9 cellular contexts compared by ENCODE assay signal in the genomic region with DNA sequence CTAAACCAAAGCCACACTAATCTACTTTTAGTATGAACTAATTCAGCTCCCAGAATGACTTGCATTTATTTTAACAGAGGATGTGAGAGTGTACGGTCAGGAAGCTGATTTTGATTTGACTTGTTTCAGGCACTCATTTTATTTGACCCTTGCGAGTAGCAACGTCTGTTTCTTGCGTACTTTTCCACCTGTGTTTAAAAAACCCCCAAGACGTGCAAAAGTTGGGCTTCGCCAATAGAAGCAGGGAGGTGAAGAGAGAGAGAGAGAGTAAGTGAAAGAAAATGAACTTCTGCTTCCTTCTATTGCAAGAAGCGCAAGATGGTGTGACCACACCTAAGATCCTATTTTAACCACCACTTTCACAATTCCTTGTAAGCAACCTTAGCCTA. TPM values are rescaled to one million over a fixed set of nuclear protein-coding genes. Genes with fewer than 3 reads are reported as not detected.
DNase-seq lines count a peak whose midpoint lies in the region; ATAC-seq and TF ChIP-seq lines count a peak whose summit lies in the region.
"Had no signal": no experiment of that assay in that cellular context is flagged by ENCODE, and none has a peak within 500 bp of the region (broad histone marks: within the 10 kb centered on the region; RNA-seq: fewer than 3 reads in every experiment).

No MANE protein-coding gene starts in this region.

- BruUV-seq in PC-3 (replicated peaks; lab: Mats Ljungman, UMichigan): no TSS peak

- H3K36me3 ChIP-seq in PC-3 (ENCODE audit: low read depth, low read length): no peaks in the 10 kb centered on the region

- no peak overlapping the region for H3K27ac ChIP-seq in PC-3 (ENCODE audit: low read length)

- ATAC-seq in HG02938 (IDR thresholded peaks at IDR 0.05; ENCODE audit: unreplicated experiment) (peak; percentile 52), PC-3 (no peak)
- peak; percentile 77 for ATAC-seq in stimulated activated memory B cell treated with anti-CD40 and anti-IgM and Interleukin-4, amounts not matched to agents 10 μg/mL and 1 μg/mL and 100 μg/mL, for 72 hours

- CTCF ChIA-PET in activated CD4-positive, alpha-beta T cell treated with anti-CD3 and anti-CD28 coated beads, Interleukin-2, amount 10 ng/mL, durations not matched to agents 7 days and 5 days (lab: Charles Lee): interaction anchor here (0.6 to 1.8 kb wide), 2 partner anchors 11 to 56 kb away, joined by 4 to 5 read pairs; no protein-coding TSS in a partner anchor
- CTCF ChIA-PET in PC-3 (lab: Charles Lee): no interaction called here

- no peaks in the 10 kb centered on the region for H3K36me3 Mint-ChIP-seq in activated CD4-positive, alpha-beta T cell treated with anti-CD3 and anti-CD28 coated beads, Interleukin-2, amount 10 ng/mL, durations not matched to agents 7 days and 5 days (ENCODE audit: low read depth)
- H3K36me3 Mint-ChIP-seq in stimulated activated memory B cell treated with anti-CD40 and anti-IgM and Interleukin-4, amounts not matched to agents 10 μg/mL and 1 μg/mL and 100 μg/mL, for 72 hours: no peaks in the 10 kb centered on the region

- TF ChIP-seq CTCF in PC-3 (conservative IDR thresholded peaks at IDR 0.05; ENCODE audit: low read depth, low read length): no peak

- no peaks in the 10 kb centered on the region for H3K9me3 Mint-ChIP-seq in activated CD4-positive, alpha-beta T cell treated with anti-CD3 and anti-CD28 coated beads, Interleukin-2, amount 10 ng/mL, durations not matched to agents 7 days and 5 days
- H3K9me3 Mint-ChIP-seq in stimulated activated memory B cell treated with anti-CD40 and anti-IgM and Interleukin-4, amounts not matched to agents 10 μg/mL and 1 μg/mL and 100 μg/mL, for 72 hours: no peaks in the 10 kb centered on the region

- no peaks in the 10 kb centered on the region for H3F3A ChIP-seq in PC-3 (ENCODE audit: low read length, unreplicated experiment)

- no peak overlapping the region for H3K9ac ChIP-seq in PC-3 (ENCODE audit: low read length)

- peak overlapping the region; percentile 28 for H3K4me3 Mint-ChIP-seq in activated CD4-positive, alpha-beta T cell treated with anti-CD3 and anti-CD28 coated beads, Interleukin-2, amount 10 ng/mL, durations not matched to agents 7 days and 5 days
- H3K4me3 Mint-ChIP-seq in stimulated activated memory B cell treated with anti-CD40 and anti-IgM and Interleukin-4, amounts not matched to agents 10 μg/mL and 1 μg/mL and 100 μg/mL, for 72 hours: peak overlapping the region; percentile 51

- POLR2A ChIA-PET in activated CD4-positive, alpha-beta T cell treated with anti-CD3 and anti-CD28 coated beads, Interleukin-2, amount 10 ng/mL, durations not matched to agents 7 days and 5 days (lab: Charles Lee): interaction anchor here (1.1 kb wide), 1 partner anchor 84 kb away, joined by 6 read pairs; no protein-coding TSS in a partner anchor
- POLR2A ChIA-PET in PC-3 (lab: Charles Lee; ENCODE audit: unreplicated experiment): no interaction called here

- no peaks in the 10 kb centered on the region for H3K9me2 ChIP-seq in PC-3 (replicated peaks; ENCODE audit: low read length)

- H4K20me1 ChIP-seq in PC-3 (ENCODE audit: low read length): no peaks in the 10 kb centered on the region

- no peak overlapping the region for H3K4me3 ChIP-seq in PC-3 (ENCODE audit: low read length)

- H3K27me3 ChIP-seq in PC-3 (ENCODE audit: low read length): no peaks in the 10 kb centered on the region

- DNase-seq in activated CD4-positive, alpha-beta T cell treated with anti-CD3 and anti-CD28 coated beads, Interleukin-2, amount 10 ng/mL, durations not matched to agents 7 days and 5 days: no peak
- DNase-seq in activated CD4-positive, alpha-beta T cell treated with anti-CD3 and anti-CD28 coated beads, Interleukin-2, amount 50 U/mL, for 48 hours: no peak
- DNase-seq in NOMO-1 treated with dmso at 0.1 percent for 144 hours (lab: John Stamatoyannopoulos, UW; ENCODE audit: unreplicated experiment) (peak; percentile 87), NCI-H187 (lab: John Stamatoyannopoulos, UW) (no peak), OCI-M2 (lab: John Stamatoyannopoulos, UW; ENCODE audit: unreplicated experiment) (no peak), PC-3 (no peak)
- DNase-seq: occipital lobe had no signal

- H3K4me1 ChIP-seq in PC-3 (ENCODE audit: insufficient read depth, low read length): peaks cover 10% of the 10 kb centered on the region; the same call in 1 of the 2 replicates

- H3K4me2 ChIP-seq in PC-3 (ENCODE audit: low read length): no peak overlapping the region

- H3K27ac Mint-ChIP-seq in activated CD4-positive, alpha-beta T cell treated with anti-CD3 and anti-CD28 coated beads, Interleukin-2, amount 10 ng/mL, durations not matched to agents 7 days and 5 days: peak overlapping the region; percentile 83
- H3K27ac Mint-ChIP-seq in stimulated activated memory B cell treated with anti-CD40 and anti-IgM and Interleukin-4, amounts not matched to agents 10 μg/mL and 1 μg/mL and 100 μg/mL, for 72 hours: peak overlapping the region; percentile 89

- H3K27me3 Mint-ChIP-seq in activated CD4-positive, alpha-beta T cell treated with anti-CD3 and anti-CD28 coated beads, Interleukin-2, amount 10 ng/mL, durations not matched to agents 7 days and 5 days: no peaks in the 10 kb centered on the region
- no peaks in the 10 kb centered on the region for H3K27me3 Mint-ChIP-seq in stimulated activated memory B cell treated with anti-CD40 and anti-IgM and Interleukin-4, amounts not matched to agents 10 μg/mL and 1 μg/mL and 100 μg/mL, for 72 hours

- no peaks in the 10 kb centered on the region for H3K79me2 ChIP-seq in PC-3 (ENCODE audit: low read length)

- intact Hi-C loops in PC-3 (cut with micrococcal nuclease): no loop called here

- no peak overlapping the region for H2AFZ ChIP-seq in PC-3 (ENCODE audit: low read length)

- H3K9me3 ChIP-seq in PC-3 (ENCODE audit: low read length): no peaks in the 10 kb centered on the region

- H3K4me1 Mint-ChIP-seq in activated CD4-positive, alpha-beta T cell treated with anti-CD3 and anti-CD28 coated beads, Interleukin-2, amount 10 ng/mL, durations not matched to agents 7 days and 5 days: peaks cover 17% of the 10 kb centered on the region
- peaks cover 26% of the 10 kb centered on the region for H3K4me1 Mint-ChIP-seq in stimulated activated memory B cell treated with anti-CD40 and anti-IgM and Interleukin-4, amounts not matched to agents 10 μg/mL and 1 μg/mL and 100 μg/mL, for 72 hours

RNA-seq across cellular contexts. Expression of a gene that starts 6.7 kb away (rescaled TPM):
- 10 to 100 TPM; 24.9 to 28.4 TPM for total RNA-seq in activated CD4-positive, alpha-beta T cell treated with anti-CD3 and anti-CD28 coated beads, Interleukin-2, amount 10 ng/mL, durations not matched to agents 7 days and 5 days
- total RNA-seq in PC-3 (2014; rRNA removed): 19.4 and 20.8 TPM in 2 replicates

RNA-seq across cellular contexts. Expression of a gene that starts 22.8 kb away (rescaled TPM):
- total RNA-seq in activated CD4-positive, alpha-beta T cell treated with anti-CD3 and anti-CD28 coated beads, Interleukin-2, amount 10 ng/mL, durations not matched to agents 7 days and 5 days: under 1 TPM in 1 of 2 experiments, not detected in 1; 0.10 TPM
- not detected in 2 replicates for total RNA-seq in PC-3 (2014; rRNA removed)
